ENCODE assay signal across 19 cellular contexts in the genomic region with DNA sequence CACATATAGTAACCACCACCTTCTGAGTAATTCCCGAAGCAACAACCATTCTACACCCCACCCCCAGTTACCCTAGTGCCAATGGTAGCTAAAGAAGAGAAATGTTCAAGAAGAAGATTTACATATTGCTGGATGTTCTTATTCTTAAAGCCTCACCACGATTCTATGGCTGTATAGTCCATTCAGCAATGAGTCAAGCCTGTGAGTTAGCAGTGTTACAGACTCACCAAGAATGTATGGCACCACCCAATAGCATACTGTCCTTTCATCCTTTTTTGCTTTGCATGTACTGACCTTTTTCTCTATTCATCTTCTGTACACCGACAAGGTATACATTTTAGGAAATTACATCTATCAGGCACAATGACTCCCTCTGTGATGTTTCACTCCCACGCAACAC.
"Had no signal": no experiment of that assay in that cellular context is flagged by ENCODE, and none has a peak within 500 bp of the region (broad histone marks: within the 10 kb centered on the region; RNA-seq: fewer than 3 reads in every experiment).

No MANE protein-coding gene starts in this region.

- H3K27ac Mint-ChIP-seq: activated naive CD4-positive, alpha-beta T cell treated with anti-CD3 and anti-CD28 coated beads for 36 hours; activated naive CD8-positive, alpha-beta T cell treated with anti-CD3 and anti-CD28 coated beads, Interleukin-2, amount 50 U/mL, for 24 hours; activated T-helper 17 cell treated with anti-CD3 and anti-CD28 coated beads, Interleukin-2, amount 50 U/mL, for 72 hours; natural killer cell treated with Interleukin-12 subunit alpha and Interleukin-12 subunit beta and Interleukin-15 and Interleukin-18, amount 100 ng/mL, for 72 hours; progenitor cell of endocrine pancreas; T-cell had no signal

- H3K4me3 ChIP-seq: ascending aorta, cardiac muscle cell, stomach, testis, upper lobe of left lung had no signal

- H3K4me1 Mint-ChIP-seq: activated naive CD8-positive, alpha-beta T cell treated with anti-CD3 and anti-CD28 coated beads, Interleukin-2, amount 50 U/mL, for 24 hours; activated T-helper 17 cell treated with anti-CD3 and anti-CD28 coated beads, Interleukin-2, amount 50 U/mL, for 72 hours; T-cell had no signal

- H3K4me1 ChIP-seq: ascending aorta, stomach, testis, upper lobe of left lung had no signal

- H3K9me3 Mint-ChIP-seq: activated naive CD8-positive, alpha-beta T cell treated with anti-CD3 and anti-CD28 coated beads, Interleukin-2, amount 50 U/mL, for 24 hours had no signal

- DNase-seq: activated CD4-positive, alpha-beta T cell treated with anti-CD3 and anti-CD28 coated beads for 1 hour; activated CD4-positive, alpha-beta T cell treated with anti-CD3 and anti-CD28 coated beads, Interleukin-2, amount 50 U/mL, for 48 hours; activated naive CD4-positive, alpha-beta T cell treated with anti-CD3 and anti-CD28 coated beads for 36 hours; activated naive CD8-positive, alpha-beta T cell treated with anti-CD3 and anti-CD28 coated beads, Interleukin-2, amount 50 U/mL, for 24 hours; hypothalamus; kidney glomerular epithelial cell; occipital lobe; stimulated activated CD4-positive, alpha-beta T cell treated with anti-CD3 and anti-CD28 coated beads, Interleukin-1b, Interleukin-23, amount 100 ng/mL, for 48 hours; stomach; T-cell; T1000; testis; upper lobe of left lung had no signal

- H3K27me3 ChIP-seq: ascending aorta, cardiac muscle cell, stomach, testis, upper lobe of left lung had no signal

- H3K9me3 ChIP-seq: ascending aorta, stomach, testis, upper lobe of left lung had no signal

- ATAC-seq: activated naive CD8-positive, alpha-beta T cell treated with anti-CD3 and anti-CD28 coated beads, Interleukin-2, amount 50 U/mL, for 24 hours; activated T-helper 17 cell treated with anti-CD3 and anti-CD28 coated beads, Interleukin-2, amount 50 U/mL, for 72 hours; natural killer cell treated with Interleukin-12 subunit alpha and Interleukin-12 subunit beta and Interleukin-15 and Interleukin-18, amount 100 ng/mL, for 72 hours; sciatic nerve; T-cell had no signal

- H3K36me3 ChIP-seq: ascending aorta, cardiac muscle cell, stomach, upper lobe of left lung had no signal

- H3K27ac ChIP-seq: ascending aorta, cardiac muscle cell, stomach, testis, upper lobe of left lung had no signal

- H3K27me3 Mint-ChIP-seq: activated naive CD8-positive, alpha-beta T cell treated with anti-CD3 and anti-CD28 coated beads, Interleukin-2, amount 50 U/mL, for 24 hours; activated T-helper 17 cell treated with anti-CD3 and anti-CD28 coated beads, Interleukin-2, amount 50 U/mL, for 72 hours; natural killer cell treated with Interleukin-12 subunit alpha and Interleukin-12 subunit beta and Interleukin-15 and Interleukin-18, amount 100 ng/mL, for 72 hours; T-cell had no signal

- H3K4me3 Mint-ChIP-seq: activated naive CD4-positive, alpha-beta T cell treated with anti-CD3 and anti-CD28 coated beads for 36 hours; activated naive CD8-positive, alpha-beta T cell treated with anti-CD3 and anti-CD28 coated beads, Interleukin-2, amount 50 U/mL, for 24 hours; activated T-helper 17 cell treated with anti-CD3 and anti-CD28 coated beads, Interleukin-2, amount 50 U/mL, for 72 hours; natural killer cell treated with Interleukin-12 subunit alpha and Interleukin-12 subunit beta and Interleukin-15 and Interleukin-18, amount 100 ng/mL, for 72 hours; T-cell had no signal

- H3K36me3 Mint-ChIP-seq: natural killer cell treated with Interleukin-12 subunit alpha and Interleukin-12 subunit beta and Interleukin-15 and Interleukin-18, amount 100 ng/mL, for 72 hours; T-cell had no signal
